Comparison of ENCODE assay signal across 10 cellular contexts in the genomic region with DNA sequence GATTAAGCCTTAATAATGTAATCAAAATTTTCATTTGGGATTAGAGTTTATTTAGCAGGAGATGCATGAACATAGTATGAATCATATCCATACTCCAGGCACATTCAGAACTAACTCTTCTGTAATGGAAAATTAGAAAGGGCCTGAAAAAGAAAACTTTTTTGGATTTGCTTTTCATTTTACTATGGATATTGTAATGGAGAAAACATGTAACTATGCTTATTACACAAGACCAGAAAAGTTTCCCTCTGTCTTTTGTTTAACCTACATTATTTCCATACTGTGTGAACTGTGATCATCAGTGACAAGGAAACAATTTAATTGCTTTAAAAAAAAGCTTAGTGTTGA. TPM values are rescaled to one million over a fixed set of nuclear protein-coding genes. Genes with fewer than 3 reads are reported as not detected.
DNase-seq lines count a peak whose midpoint lies in the region; ATAC-seq, FAIRE-seq and TF ChIP-seq lines count a peak whose summit lies in the region.
"Had no signal": no experiment of that assay in that cellular context is flagged by ENCODE, and none has a peak within 500 bp of the region (broad histone marks: within the 10 kb centered on the region; RNA-seq: fewer than 3 reads in every experiment).

No MANE protein-coding gene starts in this region.

- H3K4me3 Mint-ChIP-seq in HFFc6 (peak overlapping the region; percentile 14), mesothelial cell of epicardium (no peak overlapping the region)

- H3K27ac Mint-ChIP-seq in HFFc6 (peak overlapping the region; percentile 80), mesothelial cell of epicardium (peak overlapping the region; percentile 71)

- H3K27me3 ChIP-seq in A673 (replicated peaks; ENCODE audit: insufficient read depth, low read depth, low read length, poor library complexity) (no peaks in the 10 kb centered on the region), bronchial epithelial cell (ENCODE audit: control insufficient read depth, insufficient read depth, low read length) (no peaks in the 10 kb centered on the region), vagina (no peaks in the 10 kb centered on the region)

- H3K4me3 ChIP-seq in A673 (ENCODE audit: low read depth, low read length, poor library complexity, severe bottlenecking) (no peak overlapping the region), bronchial epithelial cell (ENCODE audit: low read depth, low read length) (no peak overlapping the region), vagina (no peak overlapping the region)

- no peak for DNase-seq in A673 (ENCODE audit: low spot score)
- DNase-seq in HFFc6: no peak
- DNase-seq in bronchial epithelial cell (ENCODE audit: low read depth): peak; percentile 56
- no peak for DNase-seq in mesothelial cell of epicardium (ENCODE audit: low spot score in 2 of 2, unreplicated experiment in 2 of 2)
- DNase-seq in HT-29 (ENCODE audit: low spot score): no peak
- no peak for DNase-seq in NCI-H2029 (lab: John Stamatoyannopoulos, UW)
- DNase-seq in vagina (ENCODE audit: extremely low spot score in 2 of 2): no peak
- DNase-seq: Right ventricle myocardium superior; stimulated activated CD4-positive, alpha-beta T cell treated with anti-CD3 and anti-CD28 coated beads, Interleukin-2, amount 100 ng/mL, for 48 hours had no signal

- FAIRE-seq in bronchial epithelial cell (lab: Jason Lieb, UNC): no peak

- no peaks in the 10 kb centered on the region for H3K9me3 ChIP-seq in A673 (ENCODE audit: low read depth, low read length, poor library complexity, severe bottlenecking)
- no peaks in the 10 kb centered on the region for H3K9me3 ChIP-seq in vagina

- no peak for TF ChIP-seq POLR2A in vagina (IDR thresholded peaks at IDR 0.05)

- POLR2A ChIA-PET in A673 (lab: Charles Lee; ENCODE audit: low non-redundant PET): interaction anchor here (0.7 kb wide), 1 partner anchor 267 kb away, joined by 6 read pairs; no protein-coding TSS in a partner anchor

- H3K36me3 Mint-ChIP-seq in HFFc6 (ENCODE audit: low read depth): no peaks in the 10 kb centered on the region
- peaks cover under 1% of the 10 kb centered on the region for H3K36me3 Mint-ChIP-seq in mesothelial cell of epicardium

- intact Hi-C loops in A673 (cut with micrococcal nuclease; ENCODE audit: unreplicated experiment) (no loop called here), vagina (cut with DNase I) (no loop called here)

- TF ChIP-seq CTCF in A673 (conservative IDR thresholded peaks at IDR 0.05; ENCODE audit: low read depth, low read length) (no peak), HFFc6 (IDR thresholded peaks at IDR 0.05) (no peak), bronchial epithelial cell (IDR thresholded peaks at IDR 0.05; ENCODE audit: insufficient read depth, low read length, severe bottlenecking) (no peak), mesothelial cell of epicardium (IDR thresholded peaks at IDR 0.05; ENCODE audit: unreplicated experiment) (no peak), vagina (IDR thresholded peaks at IDR 0.05) (no peak)

- CTCF ChIA-PET in A673 (lab: Charles Lee): no interaction called here

- H3K4me1 ChIP-seq in A673 (ENCODE audit: insufficient read depth, low read length, poor library complexity, severe bottlenecking) (peaks cover 82% of the 10 kb centered on the region), vagina (peaks cover 48% of the 10 kb centered on the region)

- H3K4me1 Mint-ChIP-seq in HFFc6 (ENCODE audit: low read depth) (peaks cover 66% of the 10 kb centered on the region), mesothelial cell of epicardium (peaks cover 51% of the 10 kb centered on the region)

- no peak for ATAC-seq in GM21786 (IDR thresholded peaks at IDR 0.05; ENCODE audit: unreplicated experiment)

- H3K36me3 ChIP-seq in A673 (ENCODE audit: insufficient read depth, low read length, poor library complexity, severe bottlenecking) (peaks cover 17% of the 10 kb centered on the region), bronchial epithelial cell (ENCODE audit: control insufficient read depth, insufficient read depth, low read length) (peaks cover 5% of the 10 kb centered on the region), vagina (no peaks in the 10 kb centered on the region)

- no TSS peak for BruUV-seq in A673 (replicated peaks; lab: Mats Ljungman, UMichigan)

- H3K27me3 Mint-ChIP-seq in HFFc6 (ENCODE audit: insufficient read depth) (peaks cover under 1% of the 10 kb centered on the region; the same call in 1 of the 2 replicates), mesothelial cell of epicardium (ENCODE audit: low read depth) (no peaks in the 10 kb centered on the region)

- H3K27ac ChIP-seq in A673 (ENCODE audit: low read depth, low read length, poor library complexity, severe bottlenecking) (peak overlapping the region; percentile 78), vagina (no peak overlapping the region)

- H3K9me3 Mint-ChIP-seq in HFFc6 (no peaks in the 10 kb centered on the region), mesothelial cell of epicardium (no peaks in the 10 kb centered on the region)

RNA-seq across cellular contexts. Expression of a gene that starts 22.0 kb away (rescaled TPM):
- total RNA-seq in A673 (2021): 115 and 121 TPM in 2 replicates
- total RNA-seq in HFFc6 (2021; fragmentation: NEBNext Ultra II Directional; extraction: Animal tissue kit (Norgen Biotek cat#: 25700)): 10 to 100 TPM; 10.4 to 29.3 (median 22.4) TPM
- total RNA-seq in bronchial epithelial cell: 276 and 348 TPM in 2 replicates
- total RNA-seq in mesothelial cell of epicardium: 131 to 146 TPM (median 137 TPM) in 3 replicates
- total RNA-seq in HT-29 (2014; rRNA removed; shearing (Covaris generic)): 91.9 and 96.7 TPM in 2 replicates
- 87.7 TPM for total RNA-seq in vagina
